In the genomic region with DNA sequence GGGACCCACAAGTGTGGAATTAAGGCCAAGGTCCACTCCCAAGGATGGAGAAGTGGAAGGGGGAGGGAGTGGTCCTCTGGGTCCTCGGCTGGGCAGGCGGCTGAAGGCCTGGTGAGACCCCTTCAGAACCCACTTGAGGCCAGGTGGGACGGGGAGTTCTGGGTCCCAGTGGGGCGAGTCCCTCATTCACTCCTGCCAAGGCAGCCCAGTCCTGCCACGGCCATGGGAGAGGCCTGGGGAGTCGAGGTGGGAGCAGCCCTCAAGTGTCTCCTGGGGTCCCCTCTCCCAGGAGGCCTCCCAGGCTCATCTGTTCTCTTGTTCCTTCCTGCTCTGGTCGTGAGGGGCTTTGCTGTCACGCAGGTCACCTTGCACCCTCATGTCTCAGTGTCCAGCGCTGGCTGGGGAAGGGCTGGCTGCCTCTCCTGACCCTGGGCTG, we compare ENCODE assay signal across 8 cellular contexts. TPM values are rescaled to one million over a fixed set of nuclear protein-coding genes. Genes with fewer than 3 reads are reported as not detected.
DNase-seq lines count a peak whose midpoint lies in the region; ATAC-seq and TF ChIP-seq lines count a peak whose summit lies in the region.

No MANE protein-coding gene starts in this region.

- H3K9me3 ChIP-seq in ascending aorta (no peaks in the 10 kb centered on the region), mesenchymal stem cell (ENCODE audit: control insufficient read depth, low read length) (peaks cover 11% of the 10 kb centered on the region)

- H3K4me1 Mint-ChIP-seq in activated CD4-positive, alpha-beta T cell treated with anti-CD3 and anti-CD28 coated beads, Interleukin-2, amount 10 ng/mL, durations not matched to agents 24 days and 14 days = peaks cover 31% of the 10 kb centered on the region
- H3K4me1 Mint-ChIP-seq in stimulated activated effector memory CD8-positive, alpha-beta T cell treated with anti-CD3 and anti-CD28 coated beads, Interleukin-12 subunit alpha, Interleukin-12 subunit beta, amount 100 ng/mL, for 72 hours = peaks cover 54% of the 10 kb centered on the region

- peak overlapping the region; percentile 56 for H3K4me3 Mint-ChIP-seq in activated CD4-positive, alpha-beta T cell treated with anti-CD3 and anti-CD28 coated beads, Interleukin-2, amount 10 ng/mL, durations not matched to agents 24 days and 14 days
- H3K4me3 Mint-ChIP-seq in stimulated activated effector memory CD8-positive, alpha-beta T cell treated with anti-CD3 and anti-CD28 coated beads, Interleukin-12 subunit alpha, Interleukin-12 subunit beta, amount 100 ng/mL, for 72 hours = peak overlapping the region; percentile 60

- ATAC-seq in HG03432 (IDR thresholded peaks at IDR 0.05; ENCODE audit: unreplicated experiment) = peak; percentile 7
- ATAC-seq in stimulated activated effector memory CD8-positive, alpha-beta T cell treated with anti-CD3 and anti-CD28 coated beads, Interleukin-12 subunit alpha, Interleukin-12 subunit beta, amount 100 ng/mL, for 72 hours = peak; percentile 0
- ATAC-seq in GM19035 (IDR thresholded peaks at IDR 0.05; ENCODE audit: unreplicated experiment) = no peak

- no peak overlapping the region for H2AFZ ChIP-seq in mesenchymal stem cell (ENCODE audit: low read depth, low read length)

- H3K4me3 ChIP-seq in ascending aorta = no peak overlapping the region
- no peak overlapping the region for H3K4me3 ChIP-seq in mesenchymal stem cell (ENCODE audit: insufficient read depth in 1 of 2, low read depth in 1 of 2, low read length in 2 of 2)

- H2BK12ac ChIP-seq in mesenchymal stem cell (ENCODE audit: low read length in 2 of 2) = no peak overlapping the region

- H3K36me3 ChIP-seq in ascending aorta (no peaks in the 10 kb centered on the region), mesenchymal stem cell (ENCODE audit: control insufficient read depth in 1 of 2, insufficient read depth in 2 of 2, low read depth in 1 of 2, low read length in 2 of 2) (no peaks in the 10 kb centered on the region)

- H3K4me1 ChIP-seq in ascending aorta = peaks cover 8 to 15% of the 10 kb centered on the region in 2 donors
- H3K4me1 ChIP-seq in mesenchymal stem cell (ENCODE audit: control insufficient read depth, insufficient read depth, low read depth, low read length) = peaks cover 9% of the 10 kb centered on the region

- peaks cover 17% of the 10 kb centered on the region for H3K9me3 Mint-ChIP-seq in activated CD4-positive, alpha-beta T cell treated with anti-CD3 and anti-CD28 coated beads, Interleukin-2, amount 10 ng/mL, durations not matched to agents 24 days and 14 days
- H3K9me3 Mint-ChIP-seq in stimulated activated effector memory CD8-positive, alpha-beta T cell treated with anti-CD3 and anti-CD28 coated beads, Interleukin-12 subunit alpha, Interleukin-12 subunit beta, amount 100 ng/mL, for 72 hours = peaks cover 5% of the 10 kb centered on the region

- peaks cover 6% of the 10 kb centered on the region for H3K27me3 Mint-ChIP-seq in activated CD4-positive, alpha-beta T cell treated with anti-CD3 and anti-CD28 coated beads, Interleukin-2, amount 10 ng/mL, durations not matched to agents 24 days and 14 days

- no peak for DNase-seq in activated CD4-positive, alpha-beta T cell treated with anti-CD3 and anti-CD28 coated beads, Interleukin-2, amount 10 ng/mL, durations not matched to agents 24 days and 14 days
- no peak for DNase-seq in activated CD4-positive, alpha-beta T cell treated with anti-CD3 and anti-CD28 coated beads, Interleukin-2, amount 50 U/mL, for 48 hours
- no peak for DNase-seq in ascending aorta (ENCODE audit: low spot score in 2 of 2)
- DNase-seq in stimulated activated effector memory CD8-positive, alpha-beta T cell treated with anti-CD3 and anti-CD28 coated beads, Interleukin-12 subunit alpha, Interleukin-12 subunit beta, amount 100 ng/mL, for 72 hours (ENCODE audit: low spot score in 2 of 2) = peak in 1 of 2 donors; percentile 10
- DNase-seq in mesenchymal stem cell = no peak
- DNase-seq in dedifferentiated amniotic fluid mesenchymal stem cell (ENCODE audit: extremely low spot score) = no peak

- H3K4ac ChIP-seq in mesenchymal stem cell (ENCODE audit: low read depth in 1 of 2, low read length in 2 of 2) = no peak overlapping the region

- H3K23ac ChIP-seq in mesenchymal stem cell (ENCODE audit: low read length in 2 of 2) = no peak overlapping the region

- H3K18ac ChIP-seq in mesenchymal stem cell (ENCODE audit: low read depth in 1 of 2, low read length in 2 of 2) = no peak overlapping the region

- no peak overlapping the region for H2BK5ac ChIP-seq in mesenchymal stem cell (ENCODE audit: low read depth, low read length, poor library complexity, severe bottlenecking)

- TF ChIP-seq CTCF in ascending aorta (IDR thresholded peaks at IDR 0.05) = no peak

- H2AK5ac ChIP-seq in mesenchymal stem cell (ENCODE audit: low read length, severe bottlenecking) = no peak overlapping the region

- H3K14ac ChIP-seq in mesenchymal stem cell (ENCODE audit: low read length in 2 of 2) = no peak overlapping the region

- no peak overlapping the region for H3K4me2 ChIP-seq in mesenchymal stem cell (ENCODE audit: low read length, poor library complexity, severe bottlenecking)

- H3K27ac ChIP-seq in ascending aorta (peak overlapping the region; percentile 33 to 46), mesenchymal stem cell (ENCODE audit: low read length, poor library complexity, severe bottlenecking) (no peak overlapping the region)

- no peak overlapping the region for H4K91ac ChIP-seq in mesenchymal stem cell (ENCODE audit: low read length)

- no peak overlapping the region for H3K9ac ChIP-seq in mesenchymal stem cell (ENCODE audit: low read length)

- H3K79me1 ChIP-seq in mesenchymal stem cell (replicated peaks; ENCODE audit: low read length, poor library complexity, severe bottlenecking) = no peaks in the 10 kb centered on the region

- no peak overlapping the region for H4K8ac ChIP-seq in mesenchymal stem cell (ENCODE audit: low read length)

- intact Hi-C loops in activated CD4-positive, alpha-beta T cell treated with anti-CD3 and anti-CD28 coated beads, Interleukin-2, amount 10 ng/mL, durations not matched to agents 24 days and 14 days (cut with micrococcal nuclease) = loop anchor here (1.0 to 2.0 kb wide), 2 partner anchors 11 to 16 kb away; no protein-coding TSS in a partner anchor
- intact Hi-C loops in ascending aorta (cut with DNase I) = no loop called here

- H3K27me3 ChIP-seq in ascending aorta (no peaks in the 10 kb centered on the region), mesenchymal stem cell (ENCODE audit: control insufficient read depth in 1 of 2, insufficient read depth in 1 of 2, low read length in 2 of 2) (peaks cover 0 to 4% of the 10 kb centered on the region in 2 experiments)

- H2BK15ac ChIP-seq in mesenchymal stem cell (ENCODE audit: low read depth, poor library complexity, severe bottlenecking) = no peak overlapping the region

- peaks cover 7% of the 10 kb centered on the region for H3K36me3 Mint-ChIP-seq in activated CD4-positive, alpha-beta T cell treated with anti-CD3 and anti-CD28 coated beads, Interleukin-2, amount 10 ng/mL, durations not matched to agents 24 days and 14 days (ENCODE audit: low read depth)
- peaks cover 6% of the 10 kb centered on the region for H3K36me3 Mint-ChIP-seq in stimulated activated effector memory CD8-positive, alpha-beta T cell treated with anti-CD3 and anti-CD28 coated beads, Interleukin-12 subunit alpha, Interleukin-12 subunit beta, amount 100 ng/mL, for 72 hours

- H2BK120ac ChIP-seq in mesenchymal stem cell (ENCODE audit: low read depth, low read length) = no peak overlapping the region

- peak overlapping the region; percentile 93 for H3K27ac Mint-ChIP-seq in activated CD4-positive, alpha-beta T cell treated with anti-CD3 and anti-CD28 coated beads, Interleukin-2, amount 10 ng/mL, durations not matched to agents 24 days and 14 days
- H3K27ac Mint-ChIP-seq in stimulated activated effector memory CD8-positive, alpha-beta T cell treated with anti-CD3 and anti-CD28 coated beads, Interleukin-12 subunit alpha, Interleukin-12 subunit beta, amount 100 ng/mL, for 72 hours = peak overlapping the region; percentile 97

- WGBS in mesenchymal stem cell = 93% methylated on average over 8 of the region's 9 CpGs

RNA-seq across cellular contexts. Expression of a gene that starts 6.1 kb away (rescaled TPM):
- 83.9 and 88.5 TPM in 2 replicates for total RNA-seq in activated CD4-positive, alpha-beta T cell treated with anti-CD3 and anti-CD28 coated beads, Interleukin-2, amount 10 ng/mL, durations not matched to agents 24 days and 14 days
- total RNA-seq in ascending aorta = 70.6 TPM
- 25.7 TPM for polyA plus RNA-seq in mesenchymal stem cell (2013, experiment 1 of 2)
- 26.3 TPM for polyA plus RNA-seq in mesenchymal stem cell (2013, experiment 2 of 2)

RNA-seq across cellular contexts. Expression of a gene that starts 30.7 kb away (rescaled TPM):
- total RNA-seq in activated CD4-positive, alpha-beta T cell treated with anti-CD3 and anti-CD28 coated beads, Interleukin-2, amount 10 ng/mL, durations not matched to agents 24 days and 14 days = 98.7 and 99.6 TPM in 2 replicates
- 65.6 TPM for total RNA-seq in ascending aorta
- 26.1 TPM for polyA plus RNA-seq in mesenchymal stem cell (2013, experiment 1 of 2)
- polyA plus RNA-seq in mesenchymal stem cell (2013, experiment 2 of 2) = 25.8 TPM

RNA-seq across cellular contexts. Expression of a gene that starts 56.8 kb away (rescaled TPM):
- total RNA-seq in activated CD4-positive, alpha-beta T cell treated with anti-CD3 and anti-CD28 coated beads, Interleukin-2, amount 10 ng/mL, durations not matched to agents 24 days and 14 days = 187 and 198 TPM in 2 replicates
- 261 TPM for total RNA-seq in ascending aorta
- polyA plus RNA-seq in mesenchymal stem cell (2013, experiment 1 of 2) = 336 TPM
- 331 TPM for polyA plus RNA-seq in mesenchymal stem cell (2013, experiment 2 of 2)
